Comparison of ENCODE assay signal across 1 cellular context in the genomic region with DNA sequence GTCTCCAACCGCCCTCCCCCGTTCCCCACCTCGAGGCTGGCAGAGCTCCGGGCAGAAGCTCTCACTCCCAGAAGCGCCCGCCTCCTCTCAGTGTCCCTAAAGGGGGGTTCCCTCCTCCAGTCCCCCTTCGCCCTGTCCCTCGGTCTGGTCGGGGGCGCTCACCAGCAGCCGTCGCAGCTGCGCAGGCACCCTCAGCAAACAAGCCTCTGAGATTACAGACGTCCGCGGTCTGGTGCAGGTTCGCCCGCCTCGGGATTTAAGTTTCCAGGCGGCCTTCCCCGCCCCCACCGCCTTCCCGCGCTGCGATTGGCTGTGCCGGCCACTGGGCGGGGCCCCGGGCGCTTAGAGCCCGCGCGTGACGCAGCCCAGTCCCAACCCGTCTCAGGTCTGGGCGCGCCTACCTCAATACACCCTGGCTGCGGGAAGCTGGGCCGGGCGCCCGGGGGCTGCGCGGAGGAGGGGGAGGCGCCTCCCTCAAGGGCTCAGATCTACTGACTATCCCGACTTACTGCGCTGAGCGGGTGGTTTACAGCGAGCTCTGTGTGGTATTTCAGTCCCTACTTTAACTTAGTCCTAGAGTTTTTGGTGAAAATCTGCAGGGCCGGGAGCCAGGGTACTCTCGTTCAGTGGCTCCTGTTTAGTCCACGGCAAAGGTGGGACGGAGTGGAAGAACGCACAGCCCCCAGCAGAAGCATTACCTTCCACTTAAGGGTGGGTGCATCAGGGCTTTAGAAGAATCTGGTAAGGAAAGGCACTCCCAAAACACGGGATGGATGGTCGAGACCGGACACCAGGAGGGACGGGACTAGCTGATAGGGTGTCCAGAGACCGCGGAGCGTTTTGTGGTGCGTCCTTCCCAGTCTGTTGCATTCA.
TF ChIP-seq lines count a peak whose summit lies in the region.

A gene (minus strand): TSS at position 234 of the 873 bp plus-strand sequence. CDS start 1,099 bp downstream, outside the sequence.

TF ChIP-seq in HepG2, 621 proteins besides CTCF, POLR2A, EP300 and RAD21 (continued from another document and continues in another):
- TF ChIP-seq, protein P1, sequence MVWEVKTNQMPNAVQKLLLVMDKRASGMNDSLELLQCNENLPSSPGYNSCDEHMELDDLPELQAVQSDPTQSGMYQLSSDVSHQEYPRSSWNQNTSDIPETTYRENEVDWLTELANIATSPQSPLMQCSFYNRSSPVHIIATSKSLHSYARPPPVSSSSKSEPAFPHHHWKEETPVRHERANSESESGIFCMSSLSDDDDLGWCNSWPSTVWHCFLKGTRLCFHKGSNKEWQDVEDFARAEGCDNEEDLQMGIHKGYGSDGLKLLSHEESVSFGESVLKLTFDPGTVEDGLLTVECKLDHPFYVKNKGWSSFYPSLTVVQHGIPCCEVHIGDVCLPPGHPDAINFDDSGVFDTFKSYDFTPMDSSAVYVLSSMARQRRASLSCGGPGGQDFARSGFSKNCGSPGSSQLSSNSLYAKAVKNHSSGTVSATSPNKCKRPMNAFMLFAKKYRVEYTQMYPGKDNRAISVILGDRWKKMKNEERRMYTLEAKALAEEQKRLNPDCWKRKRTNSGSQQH (CRISPR knock-in tag; IDR thresholded peaks at IDR 0.05; ENCODE audit: low read depth), result 0 out of 2 replicates have a peak, but pooled peaks have one; percentile 32
- no peak for TF ChIP-seq ZNF468 (CRISPR knock-in tag; IDR thresholded peaks at IDR 0.05)
- no peak for TF ChIP-seq GPN1 (CRISPR knock-in tag; IDR thresholded peaks at IDR 0.05; ENCODE audit: borderline replicate concordance)
- TF ChIP-seq, protein P2, sequence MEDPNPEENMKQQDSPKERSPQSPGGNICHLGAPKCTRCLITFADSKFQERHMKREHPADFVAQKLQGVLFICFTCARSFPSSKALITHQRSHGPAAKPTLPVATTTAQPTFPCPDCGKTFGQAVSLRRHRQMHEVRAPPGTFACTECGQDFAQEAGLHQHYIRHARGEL (CRISPR knock-in tag; IDR thresholded peaks at IDR 0.05), result no peak
- TF ChIP-seq NBN (conservative IDR thresholded peaks at IDR 0.05), result no peak
- TF ChIP-seq HNRNPUL1 (IDR thresholded peaks at IDR 0.05; ENCODE audit: low read depth, low read length), result no peak
- TF ChIP-seq, protein P3, sequence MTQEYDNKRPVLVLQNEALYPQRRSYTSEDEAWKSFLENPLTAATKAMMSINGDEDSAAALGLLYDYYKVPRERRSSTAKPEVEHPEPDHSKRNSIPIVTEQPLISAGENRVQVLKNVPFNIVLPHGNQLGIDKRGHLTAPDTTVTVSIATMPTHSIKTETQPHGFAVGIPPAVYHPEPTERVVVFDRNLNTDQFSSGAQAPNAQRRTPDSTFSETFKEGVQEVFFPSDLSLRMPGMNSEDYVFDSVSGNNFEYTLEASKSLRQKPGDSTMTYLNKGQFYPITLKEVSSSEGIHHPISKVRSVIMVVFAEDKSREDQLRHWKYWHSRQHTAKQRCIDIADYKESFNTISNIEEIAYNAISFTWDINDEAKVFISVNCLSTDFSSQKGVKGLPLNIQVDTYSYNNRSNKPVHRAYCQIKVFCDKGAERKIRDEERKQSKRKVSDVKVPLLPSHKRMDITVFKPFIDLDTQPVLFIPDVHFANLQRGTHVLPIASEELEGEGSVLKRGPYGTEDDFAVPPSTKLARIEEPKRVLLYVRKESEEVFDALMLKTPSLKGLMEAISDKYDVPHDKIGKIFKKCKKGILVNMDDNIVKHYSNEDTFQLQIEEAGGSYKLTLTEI (CRISPR knock-in tag; conservative IDR thresholded peaks at IDR 0.05), result no peak
- TF ChIP-seq, protein P4, sequence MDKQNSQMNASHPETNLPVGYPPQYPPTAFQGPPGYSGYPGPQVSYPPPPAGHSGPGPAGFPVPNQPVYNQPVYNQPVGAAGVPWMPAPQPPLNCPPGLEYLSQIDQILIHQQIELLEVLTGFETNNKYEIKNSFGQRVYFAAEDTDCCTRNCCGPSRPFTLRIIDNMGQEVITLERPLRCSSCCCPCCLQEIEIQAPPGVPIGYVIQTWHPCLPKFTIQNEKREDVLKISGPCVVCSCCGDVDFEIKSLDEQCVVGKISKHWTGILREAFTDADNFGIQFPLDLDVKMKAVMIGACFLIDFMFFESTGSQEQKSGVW (CRISPR knock-in tag; IDR thresholded peaks at IDR 0.05; ENCODE audit: borderline replicate concordance), result no peak
- TF ChIP-seq ZNF557 (CRISPR knock-in tag; IDR thresholded peaks at IDR 0.05), result no peak
- peak; percentile 61; the same call in 1 of the 2 replicates for TF ChIP-seq NFATC3 (CRISPR knock-in tag; IDR thresholded peaks at IDR 0.05)
- TF ChIP-seq MED1 (CRISPR knock-in tag; IDR thresholded peaks at IDR 0.05), result no peak
- TF ChIP-seq, protein P5, sequence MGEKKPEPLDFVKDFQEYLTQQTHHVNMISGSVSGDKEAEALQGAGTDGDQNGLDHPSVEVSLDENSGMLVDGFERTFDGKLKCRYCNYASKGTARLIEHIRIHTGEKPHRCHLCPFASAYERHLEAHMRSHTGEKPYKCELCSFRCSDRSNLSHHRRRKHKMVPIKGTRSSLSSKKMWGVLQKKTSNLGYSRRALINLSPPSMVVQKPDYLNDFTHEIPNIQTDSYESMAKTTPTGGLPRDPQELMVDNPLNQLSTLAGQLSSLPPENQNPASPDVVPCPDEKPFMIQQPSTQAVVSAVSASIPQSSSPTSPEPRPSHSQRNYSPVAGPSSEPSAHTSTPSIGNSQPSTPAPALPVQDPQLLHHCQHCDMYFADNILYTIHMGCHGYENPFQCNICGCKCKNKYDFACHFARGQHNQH (CRISPR knock-in tag; IDR thresholded peaks at IDR 0.05), result peak; percentile 60; the same call in 1 of the 2 replicates
- TF ChIP-seq JARID2 (CRISPR knock-in tag; IDR thresholded peaks at IDR 0.05; ENCODE audit: insufficient replicate concordance), result no peak
- TF ChIP-seq, protein P6, sequence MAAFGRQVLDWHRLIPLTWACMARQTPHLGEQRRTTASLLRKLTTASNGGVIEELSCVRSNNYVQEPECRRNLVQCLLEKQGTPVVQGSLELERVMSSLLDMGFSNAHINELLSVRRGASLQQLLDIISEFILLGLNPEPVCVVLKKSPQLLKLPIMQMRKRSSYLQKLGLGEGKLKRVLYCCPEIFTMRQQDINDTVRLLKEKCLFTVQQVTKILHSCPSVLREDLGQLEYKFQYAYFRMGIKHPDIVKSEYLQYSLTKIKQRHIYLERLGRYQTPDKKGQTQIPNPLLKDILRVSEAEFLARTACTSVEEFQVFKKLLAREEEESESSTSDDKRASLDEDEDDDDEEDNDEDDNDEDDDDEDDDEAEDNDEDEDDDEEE (CRISPR knock-in tag; IDR thresholded peaks at IDR 0.05), result no peak
- TF ChIP-seq ZNF616 (CRISPR knock-in tag; IDR thresholded peaks at IDR 0.05; ENCODE audit: low read depth), result no peak
- TF ChIP-seq, protein P7, sequence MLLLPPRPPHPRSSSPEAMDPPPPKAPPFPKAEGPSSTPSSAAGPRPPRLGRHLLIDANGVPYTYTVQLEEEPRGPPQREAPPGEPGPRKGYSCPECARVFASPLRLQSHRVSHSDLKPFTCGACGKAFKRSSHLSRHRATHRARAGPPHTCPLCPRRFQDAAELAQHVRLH (CRISPR knock-in tag; IDR thresholded peaks at IDR 0.05; ENCODE audit: borderline replicate concordance, low read depth), result 0 out of 2 replicates have a peak, but pooled peaks have one; percentile 20
- no peak for TF ChIP-seq ZNF34 (CRISPR knock-in tag; IDR thresholded peaks at IDR 0.05; ENCODE audit: borderline replicate concordance)
- no peak for TF ChIP-seq ZNF20 (CRISPR knock-in tag; IDR thresholded peaks at IDR 0.05)
- TF ChIP-seq, protein P8, sequence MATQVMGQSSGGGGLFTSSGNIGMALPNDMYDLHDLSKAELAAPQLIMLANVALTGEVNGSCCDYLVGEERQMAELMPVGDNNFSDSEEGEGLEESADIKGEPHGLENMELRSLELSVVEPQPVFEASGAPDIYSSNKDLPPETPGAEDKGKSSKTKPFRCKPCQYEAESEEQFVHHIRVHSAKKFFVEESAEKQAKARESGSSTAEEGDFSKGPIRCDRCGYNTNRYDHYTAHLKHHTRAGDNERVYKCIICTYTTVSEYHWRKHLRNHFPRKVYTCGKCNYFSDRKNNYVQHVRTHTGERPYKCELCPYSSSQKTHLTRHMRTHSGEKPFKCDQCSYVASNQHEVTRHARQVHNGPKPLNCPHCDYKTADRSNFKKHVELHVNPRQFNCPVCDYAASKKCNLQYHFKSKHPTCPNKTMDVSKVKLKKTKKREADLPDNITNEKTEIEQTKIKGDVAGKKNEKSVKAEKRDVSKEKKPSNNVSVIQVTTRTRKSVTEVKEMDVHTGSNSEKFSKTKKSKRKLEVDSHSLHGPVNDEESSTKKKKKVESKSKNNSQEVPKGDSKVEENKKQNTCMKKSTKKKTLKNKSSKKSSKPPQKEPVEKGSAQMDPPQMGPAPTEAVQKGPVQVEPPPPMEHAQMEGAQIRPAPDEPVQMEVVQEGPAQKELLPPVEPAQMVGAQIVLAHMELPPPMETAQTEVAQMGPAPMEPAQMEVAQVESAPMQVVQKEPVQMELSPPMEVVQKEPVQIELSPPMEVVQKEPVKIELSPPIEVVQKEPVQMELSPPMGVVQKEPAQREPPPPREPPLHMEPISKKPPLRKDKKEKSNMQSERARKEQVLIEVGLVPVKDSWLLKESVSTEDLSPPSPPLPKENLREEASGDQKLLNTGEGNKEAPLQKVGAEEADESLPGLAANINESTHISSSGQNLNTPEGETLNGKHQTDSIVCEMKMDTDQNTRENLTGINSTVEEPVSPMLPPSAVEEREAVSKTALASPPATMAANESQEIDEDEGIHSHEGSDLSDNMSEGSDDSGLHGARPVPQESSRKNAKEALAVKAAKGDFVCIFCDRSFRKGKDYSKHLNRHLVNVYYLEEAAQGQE (IDR thresholded peaks at IDR 0.05; ENCODE audit: borderline replicate concordance in 1 of 2, low read depth in 1 of 2, low read length in 2 of 2), result no peak
- 0 out of 2 replicates have a peak, but pooled peaks have one; percentile 31 for TF ChIP-seq BRCA1 (CRISPR knock-in tag; IDR thresholded peaks at IDR 0.05)
- TF ChIP-seq SATB2 (CRISPR knock-in tag; IDR thresholded peaks at IDR 0.05), result no peak
- TF ChIP-seq, protein P9, sequence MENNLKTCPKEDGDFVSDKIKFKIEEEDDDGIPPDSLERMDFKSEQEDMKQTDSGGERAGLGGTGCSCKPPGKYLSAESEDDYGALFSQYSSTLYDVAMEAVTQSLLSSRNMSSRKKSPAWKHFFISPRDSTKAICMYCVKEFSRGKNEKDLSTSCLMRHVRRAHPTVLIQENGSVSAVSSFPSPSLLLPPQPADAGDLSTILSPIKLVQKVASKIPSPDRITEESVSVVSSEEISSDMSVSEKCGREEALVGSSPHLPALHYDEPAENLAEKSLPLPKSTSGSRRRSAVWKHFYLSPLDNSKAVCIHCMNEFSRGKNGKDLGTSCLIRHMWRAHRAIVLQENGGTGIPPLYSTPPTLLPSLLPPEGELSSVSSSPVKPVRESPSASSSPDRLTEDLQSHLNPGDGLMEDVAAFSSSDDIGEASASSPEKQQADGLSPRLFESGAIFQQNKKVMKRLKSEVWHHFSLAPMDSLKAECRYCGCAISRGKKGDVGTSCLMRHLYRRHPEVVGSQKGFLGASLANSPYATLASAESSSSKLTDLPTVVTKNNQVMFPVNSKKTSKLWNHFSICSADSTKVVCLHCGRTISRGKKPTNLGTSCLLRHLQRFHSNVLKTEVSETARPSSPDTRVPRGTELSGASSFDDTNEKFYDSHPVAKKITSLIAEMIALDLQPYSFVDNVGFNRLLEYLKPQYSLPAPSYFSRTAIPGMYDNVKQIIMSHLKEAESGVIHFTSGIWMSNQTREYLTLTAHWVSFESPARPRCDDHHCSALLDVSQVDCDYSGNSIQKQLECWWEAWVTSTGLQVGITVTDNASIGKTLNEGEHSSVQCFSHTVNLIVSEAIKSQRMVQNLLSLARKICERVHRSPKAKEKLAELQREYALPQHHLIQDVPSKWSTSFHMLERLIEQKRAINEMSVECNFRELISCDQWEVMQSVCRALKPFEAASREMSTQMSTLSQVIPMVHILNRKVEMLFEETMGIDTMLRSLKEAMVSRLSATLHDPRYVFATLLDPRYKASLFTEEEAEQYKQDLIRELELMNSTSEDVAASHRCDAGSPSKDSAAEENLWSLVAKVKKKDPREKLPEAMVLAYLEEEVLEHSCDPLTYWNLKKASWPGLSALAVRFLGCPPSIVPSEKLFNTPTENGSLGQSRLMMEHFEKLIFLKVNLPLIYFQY (CRISPR knock-in tag; IDR thresholded peaks at IDR 0.05; ENCODE audit: borderline replicate concordance), result peak; percentile 71; the same call in 1 of the 2 replicates
- TF ChIP-seq POLR2AphosphoS5 (IDR thresholded peaks at IDR 0.05; ENCODE audit: low read depth, low read length), result peak; percentile 51; the same call in 1 of the 2 replicates
- no peak; the same call in 1 of the 2 replicates for TF ChIP-seq ZNF768 (CRISPR knock-in tag; IDR thresholded peaks at IDR 0.05)
- TF ChIP-seq PHF5A (CRISPR knock-in tag; IDR thresholded peaks at IDR 0.05; ENCODE audit: low read depth, unreplicated experiment), result no peak
- no peak for TF ChIP-seq ZNF234 (CRISPR knock-in tag; conservative IDR thresholded peaks at IDR 0.05)
- TF ChIP-seq ZBTB7B (CRISPR knock-in tag; IDR thresholded peaks at IDR 0.05), result 0 out of 2 replicates have a peak, but pooled peaks have one; percentile 44
- no peak for TF ChIP-seq ELF1 (CRISPR knock-in tag; IDR thresholded peaks at IDR 0.05)
- TF ChIP-seq NFRKB (IDR thresholded peaks at IDR 0.05), result no peak
- no peak for TF ChIP-seq ZNF547 (CRISPR knock-in tag; IDR thresholded peaks at IDR 0.05)
- 0 out of 2 replicates have a peak, but pooled peaks have one; percentile 33 for TF ChIP-seq BORCS8-MEF2B (CRISPR knock-in tag; IDR thresholded peaks at IDR 0.05)
- no peak for TF ChIP-seq TBX3 (IDR thresholded peaks at IDR 0.05; ENCODE audit: borderline replicate concordance)
- TF ChIP-seq, protein P10, sequence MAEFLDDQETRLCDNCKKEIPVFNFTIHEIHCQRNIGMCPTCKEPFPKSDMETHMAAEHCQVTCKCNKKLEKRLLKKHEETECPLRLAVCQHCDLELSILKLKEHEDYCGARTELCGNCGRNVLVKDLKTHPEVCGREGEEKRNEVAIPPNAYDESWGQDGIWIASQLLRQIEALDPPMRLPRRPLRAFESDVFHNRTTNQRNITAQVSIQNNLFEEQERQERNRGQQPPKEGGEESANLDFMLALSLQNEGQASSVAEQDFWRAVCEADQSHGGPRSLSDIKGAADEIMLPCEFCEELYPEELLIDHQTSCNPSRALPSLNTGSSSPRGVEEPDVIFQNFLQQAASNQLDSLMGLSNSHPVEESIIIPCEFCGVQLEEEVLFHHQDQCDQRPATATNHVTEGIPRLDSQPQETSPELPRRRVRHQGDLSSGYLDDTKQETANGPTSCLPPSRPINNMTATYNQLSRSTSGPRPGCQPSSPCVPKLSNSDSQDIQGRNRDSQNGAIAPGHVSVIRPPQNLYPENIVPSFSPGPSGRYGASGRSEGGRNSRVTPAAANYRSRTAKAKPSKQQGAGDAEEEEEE (CRISPR knock-in tag; IDR thresholded peaks at IDR 0.05; ENCODE audit: borderline replicate concordance), result no peak
- no peak for TF ChIP-seq GATAD2A (CRISPR knock-in tag; IDR thresholded peaks at IDR 0.05)
- TF ChIP-seq NFYC (CRISPR knock-in tag; IDR thresholded peaks at IDR 0.05), result peak; percentile 81
- no peak; the same call in 1 of the 2 replicates for TF ChIP-seq MEF2D (CRISPR knock-in tag; IDR thresholded peaks at IDR 0.05)
- TF ChIP-seq SCMH1 (CRISPR knock-in tag; IDR thresholded peaks at IDR 0.05; ENCODE audit: borderline replicate concordance), result no peak
- 0 out of 2 replicates have a peak, but pooled peaks have one; percentile 7 for TF ChIP-seq RFX5 (IDR thresholded peaks at IDR 0.05; ENCODE audit: low read depth, low read length)
- TF ChIP-seq ZNF709 (CRISPR knock-in tag; IDR thresholded peaks at IDR 0.05), result 0 out of 2 replicates have a peak, but pooled peaks have one; percentile 33
